In genomic region chr17:61783556-61784304, GRCh38 we compare ENCODE assay signal across 20 cellular contexts.
DNase-seq lines count a peak whose midpoint lies in the region; ATAC-seq and TF ChIP-seq lines count a peak whose summit lies in the region.
"Had no signal": no experiment of that assay in that cellular context is flagged by ENCODE, and none has a peak within 500 bp of the region (broad histone marks: within the 10 kb centered on the region; RNA-seq: fewer than 3 reads in every experiment).

No MANE protein-coding gene starts in this region.

- no peak for TF ChIP-seq POLR2A in Peyer's patch (IDR thresholded peaks at IDR 0.05)

- H3K27me3 Mint-ChIP-seq in stimulated activated memory B cell treated with anti-CD40 and anti-IgM and Interleukin-4, amounts not matched to agents 10 μg/mL and 1 μg/mL and 100 μg/mL, for 72 hours, result no peaks in the 10 kb centered on the region
- H3K27me3 Mint-ChIP-seq: activated CD8-positive, alpha-beta T cell treated with anti-CD3 and anti-CD28 coated beads for 36 hours; activated naive CD8-positive, alpha-beta T cell treated with anti-CD3 and anti-CD28 coated beads for 36 hours had no signal

- TF ChIP-seq CTCF in Peyer's patch (IDR thresholded peaks at IDR 0.05), result no peak

- no peak for DNase-seq in iPS-NIHi7 (ENCODE audit: extremely low spot score)
- DNase-seq in Peyer's patch, result no peak
- DNase-seq in posterior vena cava (ENCODE audit: low spot score), result no peak
- DNase-seq: activated CD8-positive, alpha-beta T cell treated with anti-CD3 and anti-CD28 coated beads for 36 hours; activated naive CD8-positive, alpha-beta T cell treated with anti-CD3 and anti-CD28 coated beads for 36 hours; activated T-cell treated with anti-CD3 and anti-CD28 coated beads, Interleukin-2, amount 50 U/mL, for 72 hours; AML-193; immature natural killer cell; IMR-90; NCI-H774; small intestine; stimulated activated CD4-positive, alpha-beta T cell treated with anti-CD3 and anti-CD28 coated beads, Interleukin-4, amount 100 ng/mL, for 4 hours had no signal

- no peak overlapping the region for H3K4me3 ChIP-seq in Peyer's patch
- H3K4me3 ChIP-seq: lung had no signal

- H3K27ac ChIP-seq in Peyer's patch, result no peak overlapping the region
- H3K27ac ChIP-seq: parathyroid adenoma, RWPE1 had no signal

- no peaks in the 10 kb centered on the region for H3K27me3 ChIP-seq in Peyer's patch

- no peaks in the 10 kb centered on the region for H3K9me3 Mint-ChIP-seq in stimulated activated memory B cell treated with anti-CD40 and anti-IgM and Interleukin-4, amounts not matched to agents 10 μg/mL and 1 μg/mL and 100 μg/mL, for 72 hours
- H3K9me3 Mint-ChIP-seq: activated CD8-positive, alpha-beta T cell treated with anti-CD3 and anti-CD28 coated beads for 36 hours; activated naive CD8-positive, alpha-beta T cell treated with anti-CD3 and anti-CD28 coated beads for 36 hours; activated T-cell treated with anti-CD3 and anti-CD28 coated beads, Interleukin-2, amount 50 U/mL, for 72 hours; immature natural killer cell had no signal

- no peaks in the 10 kb centered on the region for H3K36me3 Mint-ChIP-seq in stimulated activated memory B cell treated with anti-CD40 and anti-IgM and Interleukin-4, amounts not matched to agents 10 μg/mL and 1 μg/mL and 100 μg/mL, for 72 hours

- intact Hi-C loops in posterior vena cava (cut with DNase I), result no loop called here

- H3K4me3 Mint-ChIP-seq in stimulated activated memory B cell treated with anti-CD40 and anti-IgM and Interleukin-4, amounts not matched to agents 10 μg/mL and 1 μg/mL and 100 μg/mL, for 72 hours, result no peak overlapping the region
- H3K4me3 Mint-ChIP-seq: activated CD8-positive, alpha-beta T cell treated with anti-CD3 and anti-CD28 coated beads for 36 hours; activated naive CD8-positive, alpha-beta T cell treated with anti-CD3 and anti-CD28 coated beads for 36 hours; activated T-cell treated with anti-CD3 and anti-CD28 coated beads, Interleukin-2, amount 50 U/mL, for 72 hours; immature natural killer cell had no signal

- H3K9me3 ChIP-seq in Peyer's patch, result no peaks in the 10 kb centered on the region

- peaks cover 28% of the 10 kb centered on the region for H3K4me1 Mint-ChIP-seq in stimulated activated memory B cell treated with anti-CD40 and anti-IgM and Interleukin-4, amounts not matched to agents 10 μg/mL and 1 μg/mL and 100 μg/mL, for 72 hours
- H3K4me1 Mint-ChIP-seq: activated naive CD8-positive, alpha-beta T cell treated with anti-CD3 and anti-CD28 coated beads for 36 hours; immature natural killer cell had no signal

- ATAC-seq in GM18517 (IDR thresholded peaks at IDR 0.05; ENCODE audit: unreplicated experiment) (peak; percentile 81), GM21786 (IDR thresholded peaks at IDR 0.05; ENCODE audit: unreplicated experiment) (peak; percentile 56), HG03378 (IDR thresholded peaks at IDR 0.05; ENCODE audit: unreplicated experiment) (peak; percentile 76)
- ATAC-seq in stimulated activated memory B cell treated with anti-CD40 and anti-IgM and Interleukin-4, amounts not matched to agents 10 μg/mL and 1 μg/mL and 100 μg/mL, for 72 hours, result peak; percentile 66
- ATAC-seq: activated CD8-positive, alpha-beta T cell treated with anti-CD3 and anti-CD28 coated beads for 36 hours; activated T-cell treated with anti-CD3 and anti-CD28 coated beads, Interleukin-2, amount 50 U/mL, for 72 hours; HCT116 had no signal

- H3K36me3 ChIP-seq in Peyer's patch, result no peaks in the 10 kb centered on the region

- H3K4me1 ChIP-seq in Peyer's patch, result no peaks in the 10 kb centered on the region
- H3K4me1 ChIP-seq: parathyroid adenoma had no signal

- H3K27ac Mint-ChIP-seq in stimulated activated memory B cell treated with anti-CD40 and anti-IgM and Interleukin-4, amounts not matched to agents 10 μg/mL and 1 μg/mL and 100 μg/mL, for 72 hours, result peak overlapping the region; percentile 44
- H3K27ac Mint-ChIP-seq: activated CD8-positive, alpha-beta T cell treated with anti-CD3 and anti-CD28 coated beads for 36 hours; activated naive CD8-positive, alpha-beta T cell treated with anti-CD3 and anti-CD28 coated beads for 36 hours; activated T-cell treated with anti-CD3 and anti-CD28 coated beads, Interleukin-2, amount 50 U/mL, for 72 hours; immature natural killer cell had no signal
